Comparison of ENCODE assay signal across 8 cellular contexts in the genomic region with DNA sequence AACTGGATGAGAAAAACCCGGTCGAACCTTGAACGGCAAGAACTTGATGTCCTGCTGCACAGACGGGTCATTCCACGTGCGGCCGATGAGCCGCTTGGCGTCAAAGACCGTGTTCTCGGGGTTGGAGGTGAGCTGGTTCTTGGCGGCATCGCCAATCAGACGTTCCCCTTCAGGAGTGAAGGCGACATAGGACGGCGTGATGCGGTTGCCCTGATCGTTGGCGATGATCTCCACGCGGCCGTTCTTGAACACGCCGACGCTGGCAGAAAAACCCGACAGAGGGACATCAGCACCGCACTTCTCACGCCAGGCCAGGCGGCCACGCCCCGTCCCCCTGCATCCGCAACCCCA. TPM values are rescaled to one million over a fixed set of nuclear protein-coding genes. Genes with fewer than 3 reads are reported as not detected.
DNase-seq lines count a peak whose midpoint lies in the region; ATAC-seq and TF ChIP-seq lines count a peak whose summit lies in the region.

No MANE protein-coding gene starts in this region.

- peak overlapping the region; percentile 10 for H2AFZ ChIP-seq in neural progenitor cell (replicated peaks)

- H3K27ac ChIP-seq in esophagus muscularis mucosa (replicated peaks in 1 of 4) (peak overlapping the region; percentile 93 to 95 (median 94)), neural progenitor cell (peak overlapping the region; percentile 98)

- TF ChIP-seq CTCF in esophagus muscularis mucosa (IDR thresholded peaks at IDR 0.05) (no peak), neural progenitor cell (IDR thresholded peaks at IDR 0.05) (no peak)

- no peaks in the 10 kb centered on the region for H3K9me3 Mint-ChIP-seq in neural progenitor cell

- peaks cover 39% of the 10 kb centered on the region for H3K4me1 Mint-ChIP-seq in neural progenitor cell

- peaks cover 48 to 56% (median 54%) of the 10 kb centered on the region in 4 donors for H3K4me1 ChIP-seq in esophagus muscularis mucosa
- H3K4me1 ChIP-seq in neural progenitor cell, result peaks cover 28% of the 10 kb centered on the region

- peak overlapping the region; percentile 98 for H3K4me3 Mint-ChIP-seq in neural progenitor cell

- H4K20me1 ChIP-seq in neural progenitor cell (ENCODE audit: low read depth), result peaks cover 54% of the 10 kb centered on the region

- peak overlapping the region; percentile 100 for H3K9ac ChIP-seq in neural progenitor cell

- peak overlapping the region; percentile 92 for H3K4me2 ChIP-seq in neural progenitor cell

- H3K36me3 Mint-ChIP-seq in neural progenitor cell, result peaks cover 46% of the 10 kb centered on the region

- peaks cover 64% of the 10 kb centered on the region for H3K79me2 ChIP-seq in neural progenitor cell (ENCODE audit: low read depth)

- peak; percentile 15 for ATAC-seq in HG03432 (IDR thresholded peaks at IDR 0.05; ENCODE audit: unreplicated experiment)
- no peak for ATAC-seq in GM18498 (IDR thresholded peaks at IDR 0.05; ENCODE audit: unreplicated experiment)

- H3K9me3 ChIP-seq in esophagus muscularis mucosa, result no peaks in the 10 kb centered on the region
- H3K9me3 ChIP-seq in neural progenitor cell (ENCODE audit: low read depth), result no peaks in the 10 kb centered on the region

- H3K4me3 ChIP-seq in esophagus muscularis mucosa, result peak overlapping the region; percentile 84 to 86 (median 85)
- peak overlapping the region; percentile 87 for H3K4me3 ChIP-seq in neural progenitor cell

- intact Hi-C loops in esophagus muscularis mucosa (cut with DNase I), result loop anchor here (2.0 to 10.0 kb wide), 3 partner anchors 40 to 124 kb away; partner anchors contain the start of genes RABEPK and SCAI

- peak; percentile 18 to 31 for DNase-seq in stimulated activated CD4-positive, alpha-beta T cell treated with anti-CD3 and anti-CD28 coated beads, Interleukin-12 subunit alpha, Interleukin-12 subunit beta, amount 100 ng/mL, for 24 hours (ENCODE audit: low read depth in 2 of 2)
- DNase-seq in stimulated activated CD4-positive, alpha-beta T cell treated with anti-CD3 and anti-CD28 coated beads, Interleukin-2, amount 100 ng/mL, for 48 hours, result no peak
- peak; percentile 59 for DNase-seq in activated CD4-positive, alpha-beta T cell treated with anti-CD3 and anti-CD28 coated beads for 48 hours
- DNase-seq in esophagus muscularis mucosa (ENCODE audit: extremely low spot score), result no peak
- peak; percentile 59 for DNase-seq in neural progenitor cell (ENCODE audit: low spot score)
- no peak for DNase-seq in NCI-H226

- H3F3A ChIP-seq in neural progenitor cell (ENCODE audit: low read depth), result peaks cover 43% of the 10 kb centered on the region

- TF ChIP-seq EP300 in esophagus muscularis mucosa (IDR thresholded peaks at IDR 0.05), result no peak

- H3K36me3 ChIP-seq in esophagus muscularis mucosa (peaks cover 29 to 46% (median 37%) of the 10 kb centered on the region in 4 donors), neural progenitor cell (peaks cover 28% of the 10 kb centered on the region)

- peaks cover 11% of the 10 kb centered on the region for H3K27me3 Mint-ChIP-seq in neural progenitor cell (ENCODE audit: insufficient read depth, low read depth)

- H3K27me3 ChIP-seq in esophagus muscularis mucosa, result no peaks in the 10 kb centered on the region
- no peaks in the 10 kb centered on the region for H3K27me3 ChIP-seq in neural progenitor cell

- TF ChIP-seq POLR2A in esophagus muscularis mucosa (IDR thresholded peaks at IDR 0.05; ENCODE audit: low read depth), result no peak

- WGBS in esophagus muscularis mucosa, result under 1% methylated on average over 24 of the region's 33 CpGs

- H3K27ac Mint-ChIP-seq in neural progenitor cell, result peak overlapping the region; percentile 99

RNA-seq across cellular contexts. Expression of gene HSPA5, which starts 0.5 kb away (rescaled TPM):
- total RNA-seq in esophagus muscularis mucosa (10 to 100 TPM; 57.7 to 88.3 (median 68.7) TPM), neural progenitor cell (ENCODE audit: low replicate concordance) (39.1 and 44.2 TPM in 2 replicates)

RNA-seq across cellular contexts. Expression of gene GAPVD1, which starts 21.0 kb away (rescaled TPM):
- 10 to 100 TPM; 39.0 to 58.6 (median 45.2) TPM for total RNA-seq in esophagus muscularis mucosa
- 33.1 and 43.5 TPM in 2 replicates for total RNA-seq in neural progenitor cell (ENCODE audit: low replicate concordance)

RNA-seq across cellular contexts. Expression of gene RABEPK, which starts 40.3 kb away (rescaled TPM):
- total RNA-seq in esophagus muscularis mucosa, result 10 to 100 TPM; 11.2 to 21.6 (median 13.7) TPM
- total RNA-seq in neural progenitor cell (ENCODE audit: low replicate concordance), result 7.8 and 12.4 TPM in 2 replicates

RNA-seq across cellular contexts. Expression of gene PPP6C, which starts 51.0 kb away (rescaled TPM):
- total RNA-seq in esophagus muscularis mucosa (10 to 100 TPM; 22.1 to 38.4 (median 34.9) TPM), neural progenitor cell (ENCODE audit: low replicate concordance) (41.7 and 61.7 TPM in 2 replicates)

Comparison
In these comparisons a context has a peak if more than half of its experiments do, and no peak if none do; other contexts are left out.
1. DNase-seq: peak in stimulated activated CD4-positive, alpha-beta T cell treated with anti-CD3 and anti-CD28 coated beads, Interleukin-12 subunit alpha, Interleukin-12 subunit beta, amount 100 ng/mL, for 24 hours (2 of 2), activated CD4-positive, alpha-beta T cell treated with anti-CD3 and anti-CD28 coated beads for 48 hours (single experiment) and neural progenitor cell (single experiment); none in stimulated activated CD4-positive, alpha-beta T cell treated with anti-CD3 and anti-CD28 coated beads, Interleukin-2, amount 100 ng/mL, for 48 hours (0 of 2), esophagus muscularis mucosa (single experiment) and NCI-H226 (single experiment).